Comparison of ENCODE assay signal across 2 cellular contexts in the genomic region with DNA sequence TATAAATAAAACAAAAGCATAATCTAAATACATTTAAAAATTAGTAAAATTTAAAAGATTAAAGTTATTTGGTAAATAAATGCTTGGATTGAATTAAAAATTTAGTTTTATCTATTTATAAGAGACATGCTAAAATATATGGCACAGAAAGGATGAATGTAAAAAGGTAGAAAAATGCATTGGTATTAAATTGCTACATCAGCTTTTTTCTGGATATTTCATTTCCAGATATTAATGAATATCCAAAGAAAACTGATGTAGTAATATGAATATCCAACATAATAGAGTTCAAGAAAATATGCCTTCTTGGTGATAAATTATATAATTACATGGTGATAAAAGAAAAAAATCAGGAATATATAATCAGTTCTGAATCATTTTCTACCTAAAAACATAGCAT.
TF ChIP-seq lines count a peak whose summit lies in the region.

No MANE protein-coding gene starts in this region.

TF ChIP-seq in HepG2, 621 proteins besides CTCF, POLR2A, EP300 and RAD21 (continued from another document):
- TF ChIP-seq, protein P1, sequence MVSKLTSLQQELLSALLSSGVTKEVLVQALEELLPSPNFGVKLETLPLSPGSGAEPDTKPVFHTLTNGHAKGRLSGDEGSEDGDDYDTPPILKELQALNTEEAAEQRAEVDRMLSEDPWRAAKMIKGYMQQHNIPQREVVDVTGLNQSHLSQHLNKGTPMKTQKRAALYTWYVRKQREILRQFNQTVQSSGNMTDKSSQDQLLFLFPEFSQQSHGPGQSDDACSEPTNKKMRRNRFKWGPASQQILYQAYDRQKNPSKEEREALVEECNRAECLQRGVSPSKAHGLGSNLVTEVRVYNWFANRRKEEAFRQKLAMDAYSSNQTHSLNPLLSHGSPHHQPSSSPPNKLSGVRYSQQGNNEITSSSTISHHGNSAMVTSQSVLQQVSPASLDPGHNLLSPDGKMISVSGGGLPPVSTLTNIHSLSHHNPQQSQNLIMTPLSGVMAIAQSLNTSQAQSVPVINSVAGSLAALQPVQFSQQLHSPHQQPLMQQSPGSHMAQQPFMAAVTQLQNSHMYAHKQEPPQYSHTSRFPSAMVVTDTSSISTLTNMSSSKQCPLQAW (CRISPR knock-in tag; IDR thresholded peaks at IDR 0.05): no peak
- no peak for TF ChIP-seq ZNF660 (CRISPR knock-in tag; IDR thresholded peaks at IDR 0.05; ENCODE audit: borderline replicate concordance, low read depth)
- TF ChIP-seq MAFF (IDR thresholded peaks at IDR 0.05; ENCODE audit: low read depth, low read length): peak; percentile 72
- TF ChIP-seq ZNF160 (CRISPR knock-in tag; IDR thresholded peaks at IDR 0.05): no peak
- TF ChIP-seq FOXA1 (IDR thresholded peaks at IDR 0.05): no peak
- no peak for TF ChIP-seq FOXA1 (CRISPR knock-in tag; IDR thresholded peaks at IDR 0.05)
- TF ChIP-seq ATAD3A (CRISPR knock-in tag; IDR thresholded peaks at IDR 0.05): no peak
- TF ChIP-seq PAX8 (CRISPR knock-in tag; IDR thresholded peaks at IDR 0.05; ENCODE audit: borderline replicate concordance): no peak
- TF ChIP-seq ZNF557 (CRISPR knock-in tag; IDR thresholded peaks at IDR 0.05): no peak
- no peak for TF ChIP-seq ZNF614 (CRISPR knock-in tag; IDR thresholded peaks at IDR 0.05; ENCODE audit: borderline replicate concordance)
- no peak for TF ChIP-seq EEA1 (CRISPR knock-in tag; IDR thresholded peaks at IDR 0.05; ENCODE audit: borderline replicate concordance)

TF ChIP-seq in K562, 482 proteins besides CTCF, POLR2A, EP300 and RAD21 (continued from another document):
- TF ChIP-seq, protein P2, sequence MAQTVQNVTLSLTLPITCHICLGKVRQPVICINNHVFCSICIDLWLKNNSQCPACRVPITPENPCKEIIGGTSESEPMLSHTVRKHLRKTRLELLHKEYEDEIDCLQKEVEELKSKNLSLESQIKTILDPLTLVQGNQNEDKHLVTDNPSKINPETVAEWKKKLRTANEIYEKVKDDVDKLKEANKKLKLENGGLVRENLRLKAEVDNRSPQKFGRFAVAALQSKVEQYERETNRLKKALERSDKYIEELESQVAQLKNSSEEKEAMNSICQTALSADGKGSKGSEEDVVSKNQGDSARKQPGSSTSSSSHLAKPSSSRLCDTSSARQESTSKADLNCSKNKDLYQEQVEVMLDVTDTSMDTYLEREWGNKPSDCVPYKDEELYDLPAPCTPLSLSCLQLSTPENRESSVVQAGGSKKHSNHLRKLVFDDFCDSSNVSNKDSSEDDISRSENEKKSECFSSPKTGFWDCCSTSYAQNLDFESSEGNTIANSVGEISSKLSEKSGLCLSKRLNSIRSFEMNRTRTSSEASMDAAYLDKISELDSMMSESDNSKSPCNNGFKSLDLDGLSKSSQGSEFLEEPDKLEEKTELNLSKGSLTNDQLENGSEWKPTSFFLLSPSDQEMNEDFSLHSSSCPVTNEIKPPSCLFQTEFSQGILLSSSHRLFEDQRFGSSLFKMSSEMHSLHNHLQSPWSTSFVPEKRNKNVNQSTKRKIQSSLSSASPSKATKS (CRISPR knock-in tag; IDR thresholded peaks at IDR 0.05): no peak
- peak; percentile 83 for TF ChIP-seq ZNF316 (IDR thresholded peaks at IDR 0.05)
- TF ChIP-seq, protein P3, sequence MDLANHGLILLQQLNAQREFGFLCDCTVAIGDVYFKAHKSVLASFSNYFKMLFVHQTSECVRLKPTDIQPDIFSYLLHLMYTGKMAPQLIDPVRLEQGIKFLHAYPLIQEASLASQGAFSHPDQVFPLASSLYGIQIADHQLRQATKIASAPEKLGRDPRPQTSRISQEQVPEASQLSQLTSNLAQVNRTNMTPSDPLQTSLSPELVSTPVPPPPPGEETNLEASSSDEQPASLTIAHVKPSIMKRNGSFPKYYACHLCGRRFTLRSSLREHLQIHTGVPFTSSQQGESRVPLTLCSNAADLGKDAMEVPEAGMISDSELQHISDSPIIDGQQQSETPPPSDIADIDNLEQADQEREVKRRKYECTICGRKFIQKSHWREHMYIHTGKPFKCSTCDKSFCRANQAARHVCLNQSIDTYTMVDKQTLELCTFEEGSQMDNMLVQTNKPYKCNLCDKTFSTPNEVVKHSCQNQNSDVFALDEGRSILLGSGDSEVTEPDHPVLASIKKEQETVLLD (IDR thresholded peaks at IDR 0.05): no peak
- TF ChIP-seq C11orf30 (IDR thresholded peaks at IDR 0.05; ENCODE audit: low read depth): peak; percentile 68
- no peak for TF ChIP-seq PCBP1 (IDR thresholded peaks at IDR 0.05; ENCODE audit: low read depth, low read length, poor library complexity, severe bottlenecking)
- TF ChIP-seq ZNF717 (CRISPR knock-in tag; IDR thresholded peaks at IDR 0.05): no peak
- no peak for TF ChIP-seq NCOA4 (IDR thresholded peaks at IDR 0.05; ENCODE audit: partially characterized antibody)
- TF ChIP-seq MAFF (IDR thresholded peaks at IDR 0.05; ENCODE audit: low read length): peak; percentile 64; the same call in 1 of the 2 replicates
TF ChIP-seq in K562: peak in this region for 5.
